In the genomic region with DNA sequence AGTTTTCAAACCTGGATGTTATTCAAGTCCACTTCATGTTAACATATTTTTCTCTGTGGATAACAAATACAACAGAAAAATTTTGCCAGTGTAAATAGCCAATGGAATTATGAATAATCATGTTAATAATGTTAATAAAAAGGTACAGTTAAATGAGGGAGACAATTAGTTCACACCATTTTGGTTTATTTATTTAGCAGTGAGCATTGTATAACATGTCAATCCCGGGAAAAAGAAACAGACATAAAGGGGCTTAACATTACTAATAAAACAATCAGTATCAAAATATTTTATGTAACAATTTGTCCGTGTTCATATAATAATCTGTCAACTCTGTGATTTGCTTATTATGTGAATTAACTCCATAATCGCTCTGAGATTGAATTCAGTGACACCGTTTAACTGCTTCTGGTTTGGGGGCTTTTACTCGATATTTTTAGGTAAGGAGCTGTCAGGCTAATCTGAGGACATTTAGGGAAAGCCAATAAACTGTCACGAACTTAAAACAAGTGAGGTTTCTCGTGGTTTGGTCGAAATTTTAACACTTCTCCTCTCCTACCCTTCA, we compare ENCODE assay signal across 14 cellular contexts.
DNase-seq lines count a peak whose midpoint lies in the region; ATAC-seq and TF ChIP-seq lines count a peak whose summit lies in the region.
"Had no signal": no experiment of that assay in that cellular context is flagged by ENCODE, and none has a peak within 500 bp of the region (broad histone marks: within the 10 kb centered on the region; RNA-seq: fewer than 3 reads in every experiment).

No MANE protein-coding gene starts in this region.

- no peak for TF ChIP-seq CTCF in brain microvascular endothelial cell (IDR thresholded peaks at IDR 0.05; ENCODE audit: low read depth, low read length, missing control alignments)

- no peak for ATAC-seq in activated naive CD8-positive, alpha-beta T cell treated with anti-CD3 and anti-CD28 coated beads, Interleukin-2, amount 50 U/mL, for 24 hours
- ATAC-seq in stimulated activated naive CD8-positive, alpha-beta T cell treated with anti-CD3 and anti-CD28 coated beads, Interleukin-15, amount 100 ng/mL, for 72 hours, result no peak
- no peak for ATAC-seq in GM21447 (IDR thresholded peaks at IDR 0.05; ENCODE audit: unreplicated experiment)
- ATAC-seq in natural killer cell treated with Interleukin-12 subunit alpha and Interleukin-12 subunit beta and Interleukin-15 and Interleukin-18, amount 100 ng/mL, for 72 hours, result no peak
- ATAC-seq: A549 had no signal

- H3K9me3 ChIP-seq in iPS-18a (ENCODE audit: control insufficient read depth, low read depth, low read length), result no peaks in the 10 kb centered on the region
- H3K9me3 ChIP-seq: A549, ascending aorta, left ventricle myocardium inferior, prostate gland had no signal

- peaks cover 10% of the 10 kb centered on the region for H3K4me1 Mint-ChIP-seq in activated naive CD8-positive, alpha-beta T cell treated with anti-CD3 and anti-CD28 coated beads for 36 hours
- peaks cover 5% of the 10 kb centered on the region for H3K4me1 Mint-ChIP-seq in activated naive CD8-positive, alpha-beta T cell treated with anti-CD3 and anti-CD28 coated beads, Interleukin-2, amount 50 U/mL, for 24 hours
- peaks cover 10% of the 10 kb centered on the region for H3K4me1 Mint-ChIP-seq in stimulated activated naive CD8-positive, alpha-beta T cell treated with anti-CD3 and anti-CD28 coated beads, Interleukin-15, amount 100 ng/mL, for 72 hours
- H3K4me1 Mint-ChIP-seq in natural killer cell treated with Interleukin-12 subunit alpha and Interleukin-12 subunit beta and Interleukin-15 and Interleukin-18, amount 100 ng/mL, for 72 hours (ENCODE audit: low read depth in 2 of 2), result no peaks in the 10 kb centered on the region

- DNase-seq in activated naive CD8-positive, alpha-beta T cell treated with anti-CD3 and anti-CD28 coated beads for 36 hours, result no peak
- no peak for DNase-seq in activated naive CD8-positive, alpha-beta T cell treated with anti-CD3 and anti-CD28 coated beads, Interleukin-2, amount 50 U/mL, for 24 hours
- no peak for DNase-seq in brain microvascular endothelial cell
- DNase-seq in stimulated activated naive CD8-positive, alpha-beta T cell treated with anti-CD3 and anti-CD28 coated beads, Interleukin-15, amount 100 ng/mL, for 72 hours, result no peak
- DNase-seq in KBM-7, result no peak
- no peak for DNase-seq in natural killer cell treated with Interleukin-12 subunit alpha and Interleukin-12 subunit beta and Interleukin-15 and Interleukin-18, amount 100 ng/mL, for 72 hours (ENCODE audit: low spot score)
- DNase-seq: left ventricle myocardium inferior, MV-4-11, RPMI8226 had no signal

- H3K36me3 Mint-ChIP-seq in activated naive CD8-positive, alpha-beta T cell treated with anti-CD3 and anti-CD28 coated beads for 36 hours, result no peaks in the 10 kb centered on the region
- H3K36me3 Mint-ChIP-seq in activated naive CD8-positive, alpha-beta T cell treated with anti-CD3 and anti-CD28 coated beads, Interleukin-2, amount 50 U/mL, for 24 hours (ENCODE audit: low read depth), result no peaks in the 10 kb centered on the region
- peaks cover 7% of the 10 kb centered on the region for H3K36me3 Mint-ChIP-seq in natural killer cell treated with Interleukin-12 subunit alpha and Interleukin-12 subunit beta and Interleukin-15 and Interleukin-18, amount 100 ng/mL, for 72 hours

- H3K9me3 Mint-ChIP-seq in activated naive CD8-positive, alpha-beta T cell treated with anti-CD3 and anti-CD28 coated beads for 36 hours, result no peaks in the 10 kb centered on the region
- no peaks in the 10 kb centered on the region for H3K9me3 Mint-ChIP-seq in activated naive CD8-positive, alpha-beta T cell treated with anti-CD3 and anti-CD28 coated beads, Interleukin-2, amount 50 U/mL, for 24 hours
- H3K9me3 Mint-ChIP-seq in stimulated activated naive CD8-positive, alpha-beta T cell treated with anti-CD3 and anti-CD28 coated beads, Interleukin-15, amount 100 ng/mL, for 72 hours, result no peaks in the 10 kb centered on the region
- no peaks in the 10 kb centered on the region for H3K9me3 Mint-ChIP-seq in natural killer cell treated with Interleukin-12 subunit alpha and Interleukin-12 subunit beta and Interleukin-15 and Interleukin-18, amount 100 ng/mL, for 72 hours

- H3K9ac ChIP-seq in iPS-18a (ENCODE audit: low read length), result peak overlapping the region; percentile 42

- in situ Hi-C loops in brain microvascular endothelial cell (cut with HindIII; ENCODE audit: low pct_ligation_motif_present, low sequenced_read_pairs), result no loop called here
- in situ Hi-C loops in KBM-7 (cut with MboI; ENCODE audit: low pct_unique_long_range_greater_than_20kb, low sequenced_read_pairs), result no loop called here

- H3K4me3 ChIP-seq in brain microvascular endothelial cell (ENCODE audit: low read depth, low read length), result peak overlapping the region; percentile 67
- peak overlapping the region; percentile 62 for H3K4me3 ChIP-seq in iPS-18a (ENCODE audit: low read length)
- H3K4me3 ChIP-seq: A549, prostate gland had no signal

- H3K27ac ChIP-seq in brain microvascular endothelial cell (no peak overlapping the region), iPS-18a (ENCODE audit: low read length) (no peak overlapping the region)
- H3K27ac ChIP-seq: A549, ascending aorta, left ventricle myocardium inferior, prostate gland had no signal

- H3K27me3 ChIP-seq in brain microvascular endothelial cell (replicated peaks) (no peaks in the 10 kb centered on the region), iPS-18a (ENCODE audit: control insufficient read depth, insufficient read depth, low read length) (peaks cover 43% of the 10 kb centered on the region)

- no peak overlapping the region for H3K27ac Mint-ChIP-seq in activated naive CD8-positive, alpha-beta T cell treated with anti-CD3 and anti-CD28 coated beads for 36 hours
- H3K27ac Mint-ChIP-seq in activated naive CD8-positive, alpha-beta T cell treated with anti-CD3 and anti-CD28 coated beads, Interleukin-2, amount 50 U/mL, for 24 hours, result no peak overlapping the region
- H3K27ac Mint-ChIP-seq in stimulated activated naive CD8-positive, alpha-beta T cell treated with anti-CD3 and anti-CD28 coated beads, Interleukin-15, amount 100 ng/mL, for 72 hours, result no peak overlapping the region
- no peak overlapping the region for H3K27ac Mint-ChIP-seq in natural killer cell treated with Interleukin-12 subunit alpha and Interleukin-12 subunit beta and Interleukin-15 and Interleukin-18, amount 100 ng/mL, for 72 hours

- peak overlapping the region; percentile 14 for H3K4me3 Mint-ChIP-seq in activated naive CD8-positive, alpha-beta T cell treated with anti-CD3 and anti-CD28 coated beads for 36 hours
- H3K4me3 Mint-ChIP-seq in activated naive CD8-positive, alpha-beta T cell treated with anti-CD3 and anti-CD28 coated beads, Interleukin-2, amount 50 U/mL, for 24 hours, result no peak overlapping the region
- peak overlapping the region; percentile 54 to 78 for H3K4me3 Mint-ChIP-seq in stimulated activated naive CD8-positive, alpha-beta T cell treated with anti-CD3 and anti-CD28 coated beads, Interleukin-15, amount 100 ng/mL, for 72 hours
- no peak overlapping the region for H3K4me3 Mint-ChIP-seq in natural killer cell treated with Interleukin-12 subunit alpha and Interleukin-12 subunit beta and Interleukin-15 and Interleukin-18, amount 100 ng/mL, for 72 hours

- peaks cover 5% of the 10 kb centered on the region for H3K4me1 ChIP-seq in iPS-18a (ENCODE audit: control insufficient read depth, low read depth, low read length)
- H3K4me1 ChIP-seq: A549, prostate gland had no signal

- peaks cover 66% of the 10 kb centered on the region for H3K27me3 Mint-ChIP-seq in activated naive CD8-positive, alpha-beta T cell treated with anti-CD3 and anti-CD28 coated beads for 36 hours
- peaks cover 63% of the 10 kb centered on the region for H3K27me3 Mint-ChIP-seq in activated naive CD8-positive, alpha-beta T cell treated with anti-CD3 and anti-CD28 coated beads, Interleukin-2, amount 50 U/mL, for 24 hours
- peaks cover 53% of the 10 kb centered on the region for H3K27me3 Mint-ChIP-seq in stimulated activated naive CD8-positive, alpha-beta T cell treated with anti-CD3 and anti-CD28 coated beads, Interleukin-15, amount 100 ng/mL, for 72 hours
- peaks cover 46 to 66% of the 10 kb centered on the region in 2 donors for H3K27me3 Mint-ChIP-seq in natural killer cell treated with Interleukin-12 subunit alpha and Interleukin-12 subunit beta and Interleukin-15 and Interleukin-18, amount 100 ng/mL, for 72 hours

- H3K36me3 ChIP-seq in brain microvascular endothelial cell (replicated peaks) (no peaks in the 10 kb centered on the region), iPS-18a (ENCODE audit: control insufficient read depth, low read depth, low read length) (no peaks in the 10 kb centered on the region)
- H3K36me3 ChIP-seq: ascending aorta, left ventricle myocardium inferior, prostate gland had no signal

Comparison
In these comparisons a context has a peak if more than half of its experiments do, and no peak if none do; other contexts are left out.
1. H3K4me3 Mint-ChIP-seq: peak in activated naive CD8-positive, alpha-beta T cell treated with anti-CD3 and anti-CD28 coated beads for 36 hours (single experiment) and stimulated activated naive CD8-positive, alpha-beta T cell treated with anti-CD3 and anti-CD28 coated beads, Interleukin-15, amount 100 ng/mL, for 72 hours (2 of 2); none in activated naive CD8-positive, alpha-beta T cell treated with anti-CD3 and anti-CD28 coated beads, Interleukin-2, amount 50 U/mL, for 24 hours (single experiment) and natural killer cell treated with Interleukin-12 subunit alpha and Interleukin-12 subunit beta and Interleukin-15 and Interleukin-18, amount 100 ng/mL, for 72 hours (single experiment).